ENCODE assay signal across 11 cellular contexts in the genomic region with DNA sequence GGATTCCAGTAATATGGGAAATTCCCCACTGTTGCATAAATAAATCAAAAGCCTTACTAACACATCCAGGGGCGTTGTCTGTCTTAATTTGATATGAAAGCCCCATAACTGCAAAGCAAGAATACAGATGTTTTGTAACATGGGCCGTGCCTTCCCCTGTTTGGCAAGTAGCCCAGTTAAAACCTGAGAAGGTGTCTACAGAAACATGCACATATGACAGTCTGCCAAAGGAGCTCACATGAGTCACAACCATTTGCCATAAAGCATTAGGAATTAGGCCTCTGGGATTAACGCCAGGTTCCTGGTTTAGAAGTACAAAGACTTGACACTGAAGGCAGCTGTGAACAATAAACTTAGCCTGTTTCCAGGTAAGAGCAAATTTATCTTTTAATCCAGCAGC. TPM values are rescaled to one million over a fixed set of nuclear protein-coding genes. Genes with fewer than 3 reads are reported as not detected.
DNase-seq lines count a peak whose midpoint lies in the region; ATAC-seq and TF ChIP-seq lines count a peak whose summit lies in the region.
"Had no signal": no experiment of that assay in that cellular context is flagged by ENCODE, and none has a peak within 500 bp of the region (broad histone marks: within the 10 kb centered on the region; RNA-seq: fewer than 3 reads in every experiment).

No MANE protein-coding gene starts in this region.

- H3K9ac ChIP-seq in IMR-90 (ENCODE audit: low read depth, low read length) = no peak overlapping the region

- H3K9me1 ChIP-seq in IMR-90 (ENCODE audit: insufficient read depth, low read length) = no peaks in the 10 kb centered on the region

- TF ChIP-seq CTCF in A673 (conservative IDR thresholded peaks at IDR 0.05; ENCODE audit: low read depth, low read length) (no peak), IMR-90 (conservative IDR thresholded peaks at IDR 0.05; ENCODE audit: low read depth, low read length) (no peak), RWPE1 (conservative IDR thresholded peaks at IDR 0.05; ENCODE audit: low read depth) (no peak)

- no peak overlapping the region for H3K14ac ChIP-seq in IMR-90 (replicated peaks; ENCODE audit: low read depth, low read length)

- H3K23ac ChIP-seq in IMR-90 (ENCODE audit: low read depth, low read length) = no peak overlapping the region

- no peak overlapping the region for H2BK120ac ChIP-seq in IMR-90 (ENCODE audit: low read depth, low read length)

- H2BK5ac ChIP-seq in IMR-90 (ENCODE audit: low read depth, low read length, poor library complexity, severe bottlenecking) = no peak overlapping the region

- peaks cover 13% of the 10 kb centered on the region for H3K27me3 Mint-ChIP-seq in activated T-helper 1 cell treated with anti-CD3 and anti-CD28 coated beads, Interleukin-12 subunit alpha, Interleukin-12 subunit beta, Interleukin-2, Interleukin-4 antibody, amounts not matched to agents 30 ng/mL and 10 ng/mL and 1 ng/mL, durations not matched to agents 14 hours and 24 hours and 36 hours (ENCODE audit: insufficient read depth)
- peaks cover 16% of the 10 kb centered on the region for H3K27me3 Mint-ChIP-seq in activated T-cell treated with anti-CD3 and anti-CD28 coated beads, Interleukin-2, amount 50 U/mL, for 24 hours

- POLR2A ChIA-PET in A673 (lab: Charles Lee; ENCODE audit: low non-redundant PET) = no interaction called here
- POLR2A ChIA-PET in IMR-90 (lab: Charles Lee; ENCODE audit: unreplicated experiment) = no interaction called here
- POLR2A ChIA-PET in RWPE1 (lab: Yijun Ruan, JAX; ENCODE audit: low non-redundant PET) = no interaction called here

- CTCF ChIA-PET in A673 (lab: Charles Lee) = no interaction called here
- CTCF ChIA-PET in IMR-90 (lab: Yijun Ruan, JAX) = interaction anchor here (1.0 to 1.2 kb wide), 2 partner anchors 16 to 103 kb away, joined by 3 to 5 read pairs; no protein-coding TSS in a partner anchor
- CTCF ChIA-PET in RWPE1 (lab: Yijun Ruan, JAX) = interaction anchor here (1.6 kb wide), 1 partner anchor 16 kb away, joined by 5 read pairs; no protein-coding TSS in a partner anchor

- H3K27ac Mint-ChIP-seq in activated T-helper 1 cell treated with anti-CD3 and anti-CD28 coated beads, Interleukin-12 subunit alpha, Interleukin-12 subunit beta, Interleukin-2, Interleukin-4 antibody, amounts not matched to agents 30 ng/mL and 10 ng/mL and 1 ng/mL, durations not matched to agents 14 hours and 24 hours and 36 hours = no peak overlapping the region
- no peak overlapping the region for H3K27ac Mint-ChIP-seq in activated T-cell treated with anti-CD3 and anti-CD28 coated beads, Interleukin-2, amount 50 U/mL, for 24 hours
- H3K27ac Mint-ChIP-seq: T-helper 1 cell treated with Interleukin-12 subunit alpha and Interleukin-12 subunit beta and Interleukin-4 antibody, amounts not matched to agents 30 μg/mL and 1 μg/mL, for 36 hours had no signal

- dilution Hi-C loops in IMR-90 (cut with HindIII; ENCODE audit: low sequenced_read_pairs, unreplicated experiment) = no loop called here

- H3K36me3 Mint-ChIP-seq in activated T-helper 1 cell treated with anti-CD3 and anti-CD28 coated beads, Interleukin-12 subunit alpha, Interleukin-12 subunit beta, Interleukin-2, Interleukin-4 antibody, amounts not matched to agents 30 ng/mL and 10 ng/mL and 1 ng/mL, durations not matched to agents 14 hours and 24 hours and 36 hours (ENCODE audit: low read depth) = no peaks in the 10 kb centered on the region
- H3K36me3 Mint-ChIP-seq in activated T-cell treated with anti-CD3 and anti-CD28 coated beads, Interleukin-2, amount 50 U/mL, for 24 hours (ENCODE audit: low read depth) = no peaks in the 10 kb centered on the region

- H3K4me1 ChIP-seq in A673 (ENCODE audit: insufficient read depth, low read length, poor library complexity, severe bottlenecking) = no peaks in the 10 kb centered on the region
- no peaks in the 10 kb centered on the region for H3K4me1 ChIP-seq in IMR-90 (ENCODE audit: control insufficient read depth, insufficient read depth, low read length)

- no peak overlapping the region for H2AFZ ChIP-seq in IMR-90 (replicated peaks; ENCODE audit: low read length, poor library complexity)

- no peak overlapping the region for H2BK15ac ChIP-seq in IMR-90 (ENCODE audit: low read depth, low read length)

- H3K9me3 Mint-ChIP-seq in activated T-helper 1 cell treated with anti-CD3 and anti-CD28 coated beads, Interleukin-12 subunit alpha, Interleukin-12 subunit beta, Interleukin-2, Interleukin-4 antibody, amounts not matched to agents 30 ng/mL and 10 ng/mL and 1 ng/mL, durations not matched to agents 14 hours and 24 hours and 36 hours = peaks cover 20% of the 10 kb centered on the region
- H3K9me3 Mint-ChIP-seq in activated T-cell treated with anti-CD3 and anti-CD28 coated beads, Interleukin-2, amount 50 U/mL, for 24 hours = peaks cover 24% of the 10 kb centered on the region

- H3K4me3 ChIP-seq in A673 (ENCODE audit: low read depth, low read length, poor library complexity, severe bottlenecking) (no peak overlapping the region), IMR-90 (ENCODE audit: insufficient read depth, low read depth, low read length) (no peak overlapping the region)

- TF ChIP-seq POLR2A in IMR-90 (IDR thresholded peaks at IDR 0.05; ENCODE audit: low read depth, low read length) = no peak

- in situ Hi-C loops in IMR-90 (cut with MboI; ENCODE audit: low sequenced_read_pairs) = no loop called here

- H3K27me3 ChIP-seq in A673 (replicated peaks; ENCODE audit: insufficient read depth, low read depth, low read length, poor library complexity) = no peaks in the 10 kb centered on the region
- peaks cover 4% of the 10 kb centered on the region for H3K27me3 ChIP-seq in IMR-90 (ENCODE audit: control insufficient read depth, insufficient read depth, low read length)

- no peak overlapping the region for H2AK9ac ChIP-seq in IMR-90 (replicated peaks; ENCODE audit: low read depth, low read length, poor library complexity)

- no peaks in the 10 kb centered on the region for H3K36me3 ChIP-seq in A673 (ENCODE audit: insufficient read depth, low read length, poor library complexity, severe bottlenecking)
- no peaks in the 10 kb centered on the region for H3K36me3 ChIP-seq in IMR-90 (ENCODE audit: control insufficient read depth, insufficient read depth, low read length)

- H3K56ac ChIP-seq in IMR-90 (ENCODE audit: extremely low read depth, insufficient read depth, low read length) = no peak overlapping the region

- H4K91ac ChIP-seq in IMR-90 (ENCODE audit: insufficient read depth, low read depth, low read length) = no peak overlapping the region

- DNase-seq in A673 (ENCODE audit: low spot score) = peak; percentile 25
- peak; percentile 93 for DNase-seq in IMR-90
- peak; percentile 74 for DNase-seq in RWPE1 (ENCODE audit: low spot score)
- DNase-seq in fibroblast of peridontal ligament (ENCODE audit: extremely low read depth) = peak; percentile 67
- no peak for DNase-seq in activated T-helper 1 cell treated with anti-CD3 and anti-CD28 coated beads, Interleukin-12 subunit alpha, Interleukin-12 subunit beta, Interleukin-2, Interleukin-4 antibody, amounts not matched to agents 30 ng/mL and 10 ng/mL and 1 ng/mL, durations not matched to agents 14 hours and 24 hours and 36 hours (ENCODE audit: low spot score)
- DNase-seq in superior temporal gyrus (ENCODE audit: extremely low spot score) = no peak
- no peak for DNase-seq in activated T-cell treated with anti-CD3 and anti-CD28 coated beads, Interleukin-2, amount 50 U/mL, for 24 hours
- DNase-seq: effector memory CD4-positive, alpha-beta T cell; mesendoderm had no signal

- H3K4me3 Mint-ChIP-seq in activated T-helper 1 cell treated with anti-CD3 and anti-CD28 coated beads, Interleukin-12 subunit alpha, Interleukin-12 subunit beta, Interleukin-2, Interleukin-4 antibody, amounts not matched to agents 30 ng/mL and 10 ng/mL and 1 ng/mL, durations not matched to agents 14 hours and 24 hours and 36 hours = no peak overlapping the region
- no peak overlapping the region for H3K4me3 Mint-ChIP-seq in activated T-cell treated with anti-CD3 and anti-CD28 coated beads, Interleukin-2, amount 50 U/mL, for 24 hours
- H3K4me3 Mint-ChIP-seq: T-helper 1 cell treated with Interleukin-12 subunit alpha and Interleukin-12 subunit beta and Interleukin-4 antibody, amounts not matched to agents 30 μg/mL and 1 μg/mL, for 36 hours had no signal

- H3K4me1 Mint-ChIP-seq in activated T-helper 1 cell treated with anti-CD3 and anti-CD28 coated beads, Interleukin-12 subunit alpha, Interleukin-12 subunit beta, Interleukin-2, Interleukin-4 antibody, amounts not matched to agents 30 ng/mL and 10 ng/mL and 1 ng/mL, durations not matched to agents 14 hours and 24 hours and 36 hours (ENCODE audit: low read depth) = peaks cover 5% of the 10 kb centered on the region
- H3K4me1 Mint-ChIP-seq in activated T-cell treated with anti-CD3 and anti-CD28 coated beads, Interleukin-2, amount 50 U/mL, for 24 hours (ENCODE audit: low read depth) = no peaks in the 10 kb centered on the region

- no peak overlapping the region for H4K8ac ChIP-seq in IMR-90 (ENCODE audit: low read depth in 2 of 2, low read length in 2 of 2)

- no peak overlapping the region for H3K27ac ChIP-seq in A673 (ENCODE audit: low read depth, low read length, poor library complexity, severe bottlenecking)
- H3K27ac ChIP-seq in IMR-90 (ENCODE audit: insufficient read depth, low read length) = no peak overlapping the region
- no peak overlapping the region for H3K27ac ChIP-seq in RWPE1

- ATAC-seq in IMR-90 (ENCODE audit: low read depth) (no peak), GM21515 (IDR thresholded peaks at IDR 0.05; ENCODE audit: unreplicated experiment) (no peak)

- no peak overlapping the region for H4K5ac ChIP-seq in IMR-90 (ENCODE audit: low read depth, low read length)

- no peaks in the 10 kb centered on the region for H3K9me3 ChIP-seq in A673 (ENCODE audit: low read depth, low read length, poor library complexity, severe bottlenecking)
- peaks cover 13% of the 10 kb centered on the region for H3K9me3 ChIP-seq in IMR-90 (ENCODE audit: control insufficient read depth, insufficient read depth, low read length)

- BruUV-seq in A673 (replicated peaks; lab: Mats Ljungman, UMichigan) (no TSS peak), IMR-90 (replicated peaks; lab: Mats Ljungman, UMichigan) (no TSS peak)

- no peaks in the 10 kb centered on the region for H3K79me1 ChIP-seq in IMR-90 (ENCODE audit: low read depth in 1 of 2, low read length in 2 of 2)

- 0% methylated on average over 1 of the region's 3 CpGs; no CpG with 5 or more reads in 1 of the 2 experiments for WGBS in IMR-90 (ENCODE audit: extremely low coverage in 2 of 2, insufficient read length in 1 of 2), 2 experiments

- H3K4me2 ChIP-seq in IMR-90 (ENCODE audit: low read depth, low read length) = no peak overlapping the region

- no peak overlapping the region for H3K4ac ChIP-seq in IMR-90 (ENCODE audit: low read depth, low read length)

- no peaks in the 10 kb centered on the region for H4K20me1 ChIP-seq in IMR-90 (ENCODE audit: insufficient read depth, low read length)

- no peak overlapping the region for H2BK20ac ChIP-seq in IMR-90 (ENCODE audit: low read depth, low read length)

- intact Hi-C loops in A673 (cut with micrococcal nuclease; ENCODE audit: unreplicated experiment) = no loop called here
- intact Hi-C loops in IMR-90 (cut with micrococcal nuclease) = no loop called here
- intact Hi-C loops in activated T-helper 1 cell treated with anti-CD3 and anti-CD28 coated beads, Interleukin-12 subunit alpha, Interleukin-12 subunit beta, Interleukin-2, Interleukin-4 antibody, amounts not matched to agents 30 ng/mL and 10 ng/mL and 1 ng/mL, durations not matched to agents 14 hours and 24 hours and 36 hours (cut with micrococcal nuclease) = no loop called here

- TF ChIP-seq RAD21 in IMR-90 (IDR thresholded peaks at IDR 0.05; ENCODE audit: low read length) = no peak

- no peak overlapping the region for H2AK5ac ChIP-seq in IMR-90 (ENCODE audit: low read depth, low read length)

- H3K18ac ChIP-seq in IMR-90 (ENCODE audit: low read depth, low read length) = no peak overlapping the region

RNA-seq across cellular contexts. Expression of a gene that starts 43.1 kb away (rescaled TPM):
- total RNA-seq in A673 (2021) (3.5 and 3.8 TPM in 2 replicates), IMR-90 (2012; rRNA removed) (0.54 and 0.83 TPM in 2 replicates)
- polyA plus RNA-seq in IMR-90 (2012; rRNA removed) = 0.19 TPM in 2 replicates
- polyA plus RNA-seq in IMR-90 (2012; cell fraction: cytosol; rRNA removed) = 0.05 and 0.06 TPM in 2 replicates
- polyA plus RNA-seq in IMR-90 (2012; cell fraction: nucleus; rRNA removed; ENCODE audit: low replicate concordance) = 0.36 and 0.65 TPM in 2 replicates
- total RNA-seq in activated T-helper 1 cell treated with anti-CD3 and anti-CD28 coated beads, Interleukin-12 subunit alpha, Interleukin-12 subunit beta, Interleukin-2, Interleukin-4 antibody, amounts not matched to agents 30 ng/mL and 10 ng/mL and 1 ng/mL, durations not matched to agents 14 hours and 24 hours and 36 hours = 0.23 and 0.32 TPM in 2 replicates

RNA-seq across cellular contexts. Expression of a gene that starts 52.0 kb away (rescaled TPM):
- total RNA-seq in A673 (2021) (10.9 and 11.3 TPM in 2 replicates), IMR-90 (2012; rRNA removed) (8.3 and 8.6 TPM in 2 replicates)
- polyA plus RNA-seq in IMR-90 (2012; rRNA removed) = 6.4 and 6.9 TPM in 2 replicates
- 3.8 and 9.5 TPM in 2 replicates for polyA plus RNA-seq in IMR-90 (2012; cell fraction: cytosol; rRNA removed)
- 6.1 and 9.1 TPM in 2 replicates for polyA plus RNA-seq in IMR-90 (2012; cell fraction: nucleus; rRNA removed; ENCODE audit: low replicate concordance)
- total RNA-seq in activated T-helper 1 cell treated with anti-CD3 and anti-CD28 coated beads, Interleukin-12 subunit alpha, Interleukin-12 subunit beta, Interleukin-2, Interleukin-4 antibody, amounts not matched to agents 30 ng/mL and 10 ng/mL and 1 ng/mL, durations not matched to agents 14 hours and 24 hours and 36 hours = 7.4 and 7.8 TPM in 2 replicates

Comparison
In these comparisons a context has a peak if more than half of its experiments do, and no peak if none do; other contexts are left out.
1. DNase-seq: peak in A673 (single experiment), IMR-90 (single experiment), RWPE1 (single experiment) and fibroblast of peridontal ligament (single experiment); none in activated T-helper 1 cell treated with anti-CD3 and anti-CD28 coated beads, Interleukin-12 subunit alpha, Interleukin-12 subunit beta, Interleukin-2, Interleukin-4 antibody, amounts not matched to agents 30 ng/mL and 10 ng/mL and 1 ng/mL, durations not matched to agents 14 hours and 24 hours and 36 hours (single experiment), superior temporal gyrus (single experiment) and activated T-cell treated with anti-CD3 and anti-CD28 coated beads, Interleukin-2, amount 50 U/mL, for 24 hours (single experiment).